Comparison of ENCODE assay signal across 1 cellular context in the genomic region with DNA sequence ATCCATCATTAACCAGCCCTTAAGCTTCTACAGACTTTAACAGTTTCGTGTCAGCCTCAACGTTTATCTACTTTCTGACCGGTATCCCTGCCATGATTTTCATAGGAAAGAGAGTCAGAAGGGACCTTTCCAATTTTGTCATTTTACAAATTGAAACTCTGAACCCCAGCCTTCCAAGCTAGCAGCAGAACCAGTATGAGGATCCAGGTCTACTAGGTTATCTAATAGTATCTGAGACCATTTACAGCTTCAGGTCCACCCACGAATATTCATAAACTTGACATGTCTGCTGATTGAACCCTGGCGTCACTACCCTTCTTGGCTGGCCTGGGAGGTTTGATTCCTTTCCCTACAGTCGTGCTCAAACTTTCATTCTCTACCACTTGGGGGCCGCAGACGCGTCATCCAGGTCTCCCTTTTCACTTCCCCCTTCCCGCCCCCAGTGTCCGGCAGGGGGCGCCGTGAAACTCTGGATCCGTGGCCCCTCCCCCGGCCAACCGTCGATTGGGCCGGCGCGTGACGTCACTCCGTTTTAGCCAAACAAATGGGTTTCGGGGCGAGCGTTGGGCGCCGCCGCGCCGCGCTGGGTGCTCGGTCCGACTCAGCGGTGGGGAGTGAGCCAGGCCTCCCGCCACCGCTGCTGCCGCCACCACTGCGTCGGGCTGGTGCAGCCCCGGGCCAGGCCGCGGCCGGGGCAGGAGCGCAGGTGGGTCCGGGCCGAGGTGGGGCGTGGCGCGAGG.
TF ChIP-seq lines count a peak whose summit lies in the region.

TSS of gene FBXO34 (plus strand) at position 590 of the 740 bp plus-strand sequence. CDS start 78,970 bp downstream, outside the sequence.

TF ChIP-seq in K562, 482 proteins besides CTCF, POLR2A, EP300 and RAD21 (continued from another document and continues in another):
- TF ChIP-seq ARID3A (IDR thresholded peaks at IDR 0.05; ENCODE audit: borderline replicate concordance, low read depth, low read length) = no peak
- TF ChIP-seq HMG20A (CRISPR knock-in tag; conservative IDR thresholded peaks at IDR 0.05) = no peak
- peak; percentile 82 for TF ChIP-seq RB1 (IDR thresholded peaks at IDR 0.05; ENCODE audit: low read depth)
- no peak for TF ChIP-seq PREB (CRISPR knock-in tag; IDR thresholded peaks at IDR 0.05)
- no peak for TF ChIP-seq ILK (tag; IDR thresholded peaks at IDR 0.05; ENCODE audit: borderline replicate concordance, low read depth)
- 0 out of 2 replicates have a peak, but pooled peaks have one; percentile 20 for TF ChIP-seq E2F4 (CRISPR knock-in tag; IDR thresholded peaks at IDR 0.05; ENCODE audit: low read depth)
- TF ChIP-seq ZNF274 (IDR thresholded peaks at IDR 0.05; ENCODE audit: borderline replicate concordance, low read depth, low read length) = no peak
- no peak for TF ChIP-seq C11orf30 (IDR thresholded peaks at IDR 0.05; ENCODE audit: low read depth)
- no peak for TF ChIP-seq SMARCA5 (IDR thresholded peaks at IDR 0.05)
- no peak for TF ChIP-seq SETDB1 (IDR thresholded peaks at IDR 0.05; ENCODE audit: low read length)
- TF ChIP-seq BRD9 (IDR thresholded peaks at IDR 0.05; ENCODE audit: low read depth, partially characterized antibody) = no peak
- no peak for TF ChIP-seq ZNF174 (CRISPR knock-in tag; IDR thresholded peaks at IDR 0.05)
- no peak for TF ChIP-seq NR2C1 (IDR thresholded peaks at IDR 0.05)
- peak; percentile 26; the same call in 1 of the 2 replicates for TF ChIP-seq NR2C1 (tag; IDR thresholded peaks at IDR 0.05)
- no peak for TF ChIP-seq HOMEZ (CRISPR knock-in tag; IDR thresholded peaks at IDR 0.05)
- TF ChIP-seq RBM25 (IDR thresholded peaks at IDR 0.05; ENCODE audit: low read depth, low read length, severe bottlenecking) = no peak
- no peak for TF ChIP-seq ZC3H4 (CRISPR knock-in tag; IDR thresholded peaks at IDR 0.05; ENCODE audit: borderline replicate concordance)
- TF ChIP-seq ERF (CRISPR knock-in tag; IDR thresholded peaks at IDR 0.05) = no peak
- no peak for TF ChIP-seq LARP7 (IDR thresholded peaks at IDR 0.05)
- TF ChIP-seq ILF3 (IDR thresholded peaks at IDR 0.05; ENCODE audit: borderline replicate concordance) = no peak
- no peak for TF ChIP-seq HINFP (tag; conservative IDR thresholded peaks at IDR 0.05; ENCODE audit: low read depth)
- TF ChIP-seq NFE2 (IDR thresholded peaks at IDR 0.05; ENCODE audit: low read depth) = no peak
- peak; percentile 63 for TF ChIP-seq KAT2B (IDR thresholded peaks at IDR 0.05; ENCODE audit: low read depth, low read length)
- peak; percentile 45; the same call in 1 of the 2 replicates for TF ChIP-seq BHLHE40 (IDR thresholded peaks at IDR 0.05; ENCODE audit: low read length)
- no peak for TF ChIP-seq U2AF1 (optimal IDR thresholded peaks at IDR 0.05; ENCODE audit: low read depth, low read length)
- TF ChIP-seq NR2C2 (CRISPR knock-in tag; IDR thresholded peaks at IDR 0.05) = no peak
- peak; percentile 31 for TF ChIP-seq NR2C2 (tag; IDR thresholded peaks at IDR 0.05)
- TF ChIP-seq ZNF445 (CRISPR knock-in tag; IDR thresholded peaks at IDR 0.05; ENCODE audit: low read depth) = no peak
- no peak for TF ChIP-seq SRSF7 (optimal IDR thresholded peaks at IDR 0.05; ENCODE audit: low read depth, low read length)
- TF ChIP-seq CREB1 (IDR thresholded peaks at IDR 0.05) = peak; percentile 92
- TF ChIP-seq CREB1 (CRISPR knock-in tag; IDR thresholded peaks at IDR 0.05) = peak; percentile 95
- TF ChIP-seq PRDM10 (IDR thresholded peaks at IDR 0.05; ENCODE audit: partially characterized antibody) = peak; percentile 65
- peak; percentile 66 for TF ChIP-seq FOSL1 (tag; conservative IDR thresholded peaks at IDR 0.05)
- TF ChIP-seq KDM2B (CRISPR knock-in tag; IDR thresholded peaks at IDR 0.05) = no peak
- TF ChIP-seq ZKSCAN1 (IDR thresholded peaks at IDR 0.05; ENCODE audit: low read depth, low read length) = no peak
- TF ChIP-seq SOX6 (IDR thresholded peaks at IDR 0.05) = peak; percentile 48; the same call in 1 of the 2 replicates
- no peak for TF ChIP-seq ZNF224 (CRISPR knock-in tag; IDR thresholded peaks at IDR 0.05)
- no peak for TF ChIP-seq STAT5A (IDR thresholded peaks at IDR 0.05; ENCODE audit: borderline replicate concordance, low read length)
- TF ChIP-seq, protein P1, sequence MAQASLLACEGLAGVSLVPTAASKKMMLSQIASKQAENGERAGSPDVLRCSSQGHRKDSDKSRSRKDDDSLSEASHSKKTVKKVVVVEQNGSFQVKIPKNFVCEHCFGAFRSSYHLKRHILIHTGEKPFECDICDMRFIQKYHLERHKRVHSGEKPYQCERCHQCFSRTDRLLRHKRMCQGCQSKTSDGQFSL (CRISPR knock-in tag; IDR thresholded peaks at IDR 0.05) = peak; percentile 55; the same call in 1 of the 2 replicates
- TF ChIP-seq, protein P1 (tag; IDR thresholded peaks at IDR 0.05) = no peak
- TF ChIP-seq MNT (conservative IDR thresholded peaks at IDR 0.05) = peak in 1 of 2 experiments; percentile 57; a peak in 2 of 4 replicates
- TF ChIP-seq, protein P2, sequence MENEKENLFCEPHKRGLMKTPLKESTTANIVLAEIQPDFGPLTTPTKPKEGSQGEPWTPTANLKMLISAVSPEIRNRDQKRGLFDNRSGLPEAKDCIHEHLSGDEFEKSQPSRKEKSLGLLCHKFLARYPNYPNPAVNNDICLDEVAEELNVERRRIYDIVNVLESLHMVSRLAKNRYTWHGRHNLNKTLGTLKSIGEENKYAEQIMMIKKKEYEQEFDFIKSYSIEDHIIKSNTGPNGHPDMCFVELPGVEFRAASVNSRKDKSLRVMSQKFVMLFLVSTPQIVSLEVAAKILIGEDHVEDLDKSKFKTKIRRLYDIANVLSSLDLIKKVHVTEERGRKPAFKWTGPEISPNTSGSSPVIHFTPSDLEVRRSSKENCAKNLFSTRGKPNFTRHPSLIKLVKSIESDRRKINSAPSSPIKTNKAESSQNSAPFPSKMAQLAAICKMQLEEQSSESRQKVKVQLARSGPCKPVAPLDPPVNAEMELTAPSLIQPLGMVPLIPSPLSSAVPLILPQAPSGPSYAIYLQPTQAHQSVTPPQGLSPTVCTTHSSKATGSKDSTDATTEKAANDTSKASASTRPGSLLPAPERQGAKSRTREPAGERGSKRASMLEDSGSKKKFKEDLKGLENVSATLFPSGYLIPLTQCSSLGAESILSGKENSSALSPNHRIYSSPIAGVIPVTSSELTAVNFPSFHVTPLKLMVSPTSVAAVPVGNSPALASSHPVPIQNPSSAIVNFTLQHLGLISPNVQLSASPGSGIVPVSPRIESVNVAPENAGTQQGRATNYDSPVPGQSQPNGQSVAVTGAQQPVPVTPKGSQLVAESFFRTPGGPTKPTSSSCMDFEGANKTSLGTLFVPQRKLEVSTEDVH (IDR thresholded peaks at IDR 0.05; ENCODE audit: low read depth, partially characterized antibody) = peak; percentile 56
- no peak for TF ChIP-seq ZNF76 (CRISPR knock-in tag; IDR thresholded peaks at IDR 0.05; ENCODE audit: borderline replicate concordance)
